In genomic region chr12:30763053-30763452, GRCh38 we compare ENCODE assay signal across 25 cellular contexts.
"Had no signal": no experiment of that assay in that cellular context is flagged by ENCODE, and none has a peak within 500 bp of the region (broad histone marks: within the 10 kb centered on the region; RNA-seq: fewer than 3 reads in every experiment).

No MANE protein-coding gene starts in this region.

- H3K4me1 ChIP-seq: gastrocnemius medialis, left lung, prostate gland, thyroid gland had no signal

- H3K27ac ChIP-seq: gastrocnemius medialis, left lung, neutrophil, pancreas, prostate gland, skin epidermis, thyroid gland had no signal

- H3K36me3 ChIP-seq: gastrocnemius medialis, left lung, neutrophil, pancreas, prostate gland, thyroid gland had no signal

- H3K9me3 ChIP-seq: gastrocnemius medialis, mucosa of descending colon, neutrophil, pancreas, prostate gland, thyroid gland had no signal

- H3K27me3 ChIP-seq: gastrocnemius medialis, left lung, pancreas, thyroid gland had no signal

- FAIRE-seq: islet of Langerhans, pancreas, urothelium cell line had no signal

- DNase-seq: cerebellar nuclear complex; cortex of kidney; foreskin fibroblast; gastrocnemius medialis; head of caudate nucleus; hippocampal formation; left cardiac atrium; left lung; mesenchymal stem cell; mucosa of descending colon; naive B cell; pancreas; right cardiac atrium; stimulated activated CD4-positive, alpha-beta T cell treated with anti-CD3 and anti-CD28 coated beads, Interleukin-15, amount 100 ng/mL, for 24 hours; stimulated activated CD4-positive, alpha-beta T cell treated with anti-CD3 and anti-CD28 coated beads, Interleukin-2, amount 100 ng/mL, for 48 hours; stimulated activated naive CD4-positive, alpha-beta T cell; stimulated activated naive CD8-positive, alpha-beta T cell treated with anti-CD3 and anti-CD28 coated beads, Interleukin-15, amount 100 ng/mL, for 72 hours; thyroid gland; trophoblast cell had no signal

- ATAC-seq: esophagus mucosa; gastrocnemius medialis; left cardiac atrium; left lung; mucosa of descending colon; right cardiac atrium; stimulated activated naive CD8-positive, alpha-beta T cell treated with anti-CD3 and anti-CD28 coated beads, Interleukin-15, amount 100 ng/mL, for 72 hours had no signal

- H3K4me3 ChIP-seq: gastrocnemius medialis, left lung, mucosa of descending colon, pancreas, prostate gland, skin epidermis, thyroid gland had no signal
